In the genomic region with DNA sequence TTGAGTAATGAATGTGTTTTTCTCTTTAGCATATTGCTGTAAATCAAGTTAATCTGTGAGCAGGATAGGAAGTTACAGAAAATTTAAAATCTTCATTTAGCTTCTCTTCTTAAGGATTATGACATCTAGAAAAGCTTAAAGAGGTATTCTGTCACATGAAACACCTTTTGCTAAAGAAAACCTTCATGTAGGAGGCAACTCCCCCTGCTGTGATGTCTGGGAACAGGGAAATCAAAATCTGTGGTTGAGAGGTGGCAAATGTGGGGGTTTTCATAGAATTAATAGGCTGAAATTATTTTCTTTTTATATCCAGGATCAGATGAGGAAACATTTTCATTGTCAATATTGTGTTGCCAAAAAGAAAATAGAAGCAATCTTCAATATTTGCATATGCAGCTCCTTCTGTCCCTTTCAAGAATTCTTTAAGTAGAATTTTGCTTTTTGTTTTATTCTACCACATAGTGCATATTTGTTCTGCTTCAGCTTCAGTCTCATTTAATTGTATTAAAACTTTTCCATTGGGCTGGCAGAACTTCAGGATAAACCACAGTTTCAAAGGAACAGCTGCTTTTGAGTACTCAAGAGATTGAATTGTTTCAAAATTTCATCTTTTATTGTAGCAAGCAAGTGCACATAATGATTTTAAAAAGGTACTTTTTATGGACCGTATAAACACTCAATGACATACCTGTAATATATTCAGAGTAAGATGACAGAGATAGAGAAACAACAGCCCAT, we compare ENCODE assay signal across 9 cellular contexts.
DNase-seq lines count a peak whose midpoint lies in the region; ATAC-seq, FAIRE-seq and TF ChIP-seq lines count a peak whose summit lies in the region.
"Had no signal": no experiment of that assay in that cellular context is flagged by ENCODE, and none has a peak within 500 bp of the region (broad histone marks: within the 10 kb centered on the region; RNA-seq: fewer than 3 reads in every experiment).

No MANE protein-coding gene starts in this region.

- peak overlapping the region; percentile 3 for H3K27ac Mint-ChIP-seq in CD4-positive, alpha-beta T cell

- intact Hi-C loops in CD4-positive, alpha-beta T cell (cut with DNase I, micrococcal nuclease): loop anchor here (1.0 to 5.0 kb wide), 6 partner anchors 80 to 478 kb away; no protein-coding TSS in a partner anchor
- intact Hi-C loops in HepG2 (cut with micrococcal nuclease; ENCODE audit: unreplicated experiment) (loop anchor here (1.0 to 5.0 kb wide), 5 partner anchors 126 to 478 kb away; no protein-coding TSS in a partner anchor), thyroid gland (cut with DNase I) (no loop called here)

- BruUV-seq in HepG2 (replicated peaks; lab: Mats Ljungman, UMichigan): no TSS peak

- H3K36me3 ChIP-seq in bronchial epithelial cell (ENCODE audit: control insufficient read depth, insufficient read depth, low read length) (no peaks in the 10 kb centered on the region), HepG2 (replicated peaks in 1 of 2; ENCODE audit: control insufficient read depth in 1 of 2, insufficient read depth in 2 of 2, low read length in 2 of 2) (no peaks in the 10 kb centered on the region), thyroid gland (no peaks in the 10 kb centered on the region)
- H3K36me3 ChIP-seq: right atrium auricular region had no signal

- no peak overlapping the region for H2AFZ ChIP-seq in HepG2 (ENCODE audit: low read length)

- TF ChIP-seq RAD21 in HepG2 (CRISPR knock-in tag; IDR thresholded peaks at IDR 0.05): no peak

- peak; percentile 63 for TF ChIP-seq CTCF in CD4-positive, alpha-beta T cell (IDR thresholded peaks at IDR 0.05)
- TF ChIP-seq CTCF in bronchial epithelial cell (IDR thresholded peaks at IDR 0.05; ENCODE audit: insufficient read depth, low read length, severe bottlenecking) (peak; percentile 31), HepG2 (CRISPR knock-in tag; IDR thresholded peaks at IDR 0.05) (peak; percentile 38; the same call in 1 of the 2 replicates), thyroid gland (IDR thresholded peaks at IDR 0.05) (no peak)

- no peaks in the 10 kb centered on the region for H3K27me3 ChIP-seq in CD4-positive, alpha-beta T cell (ENCODE audit: control insufficient read depth, insufficient read depth, low read length)
- H3K27me3 ChIP-seq in bronchial epithelial cell (ENCODE audit: control insufficient read depth, insufficient read depth, low read length) (no peaks in the 10 kb centered on the region), HepG2 (ENCODE audit: control insufficient read depth in 1 of 2, insufficient read depth in 2 of 2, low read length in 2 of 2) (no peaks in the 10 kb centered on the region), thyroid gland (no peaks in the 10 kb centered on the region)
- H3K27me3 ChIP-seq: right atrium auricular region had no signal

- in situ Hi-C loops in HepG2 (cut with HindIII; ENCODE audit: extremely low pct_ligation_motif_present, low pct_unique_long_range_greater_than_20kb): no loop called here

- no peaks in the 10 kb centered on the region for H3K9me3 ChIP-seq in CD4-positive, alpha-beta T cell (ENCODE audit: control insufficient read depth, low read length)
- H3K9me3 ChIP-seq in HepG2 (ENCODE audit: low read length): no peaks in the 10 kb centered on the region
- H3K9me3 ChIP-seq in thyroid gland: no peaks in the 10 kb centered on the region
- H3K9me3 ChIP-seq: right atrium auricular region had no signal

- FAIRE-seq in bronchial epithelial cell (lab: Jason Lieb, UNC): no peak
- FAIRE-seq in HepG2 (lab: Jason Lieb, UNC): no peak

- peaks cover 53% of the 10 kb centered on the region for H3K4me1 Mint-ChIP-seq in CD4-positive, alpha-beta T cell (ENCODE audit: low read depth)

- H3K36me3 Mint-ChIP-seq in CD4-positive, alpha-beta T cell (ENCODE audit: low read depth): no peaks in the 10 kb centered on the region

- 43% methylated on average over 1 of the region's 1 CpG for WGBS in HepG2 (ENCODE audit: low lambda C conversion rate)
- 51% methylated on average over 1 of the region's 1 CpG for WGBS in thyroid gland, 2 donors

- no peaks in the 10 kb centered on the region for H3K27me3 Mint-ChIP-seq in CD4-positive, alpha-beta T cell

- no peak overlapping the region for H3K4me3 Mint-ChIP-seq in CD4-positive, alpha-beta T cell

- no peaks in the 10 kb centered on the region for H3K9me3 Mint-ChIP-seq in CD4-positive, alpha-beta T cell

- POLR2A ChIA-PET in CD4-positive, alpha-beta T cell (lab: Charles Lee): interaction anchor here (0.7 to 1.8 kb wide), 7 partner anchors 69 to 386 kb away, joined by 3 to 15 read pairs (median 7); partner anchors contain the start of gene RAP2B
- POLR2A ChIA-PET in HepG2 (lab: Yijun Ruan, JAX): no interaction called here

- H3K4me3 ChIP-seq in bronchial epithelial cell (ENCODE audit: low read depth, low read length) (no peak overlapping the region), HepG2 (replicated peaks in 1 of 3; ENCODE audit: insufficient read depth in 1 of 3, low read depth in 2 of 3, low read length in 3 of 3) (no peak overlapping the region), thyroid gland (replicated peaks in 1 of 3) (no peak overlapping the region)
- H3K4me3 ChIP-seq: right atrium auricular region had no signal

- no peak for ATAC-seq in CD4-positive, alpha-beta T cell (ENCODE audit: poor library complexity)
- ATAC-seq in HepG2: no peak
- no peak for ATAC-seq in HG02981 (IDR thresholded peaks at IDR 0.05; ENCODE audit: unreplicated experiment)

- no peak for TF ChIP-seq EP300 in HepG2 (IDR thresholded peaks at IDR 0.05; ENCODE audit: low read depth in 2 of 2, low read length in 2 of 2)
- no peak for TF ChIP-seq EP300 in HepG2 (CRISPR knock-in tag; IDR thresholded peaks at IDR 0.05; ENCODE audit: borderline replicate concordance)

- H3K4me1 ChIP-seq in HepG2 (ENCODE audit: insufficient read depth, low read length) (no peaks in the 10 kb centered on the region), thyroid gland (peaks cover 0 to 1% of the 10 kb centered on the region in 2 donors)

- peak in 3 of 10 experiments; percentile 7 to 11 (median 8) for DNase-seq in CD4-positive, alpha-beta T cell
- DNase-seq in LHCN-M2 (ENCODE audit: low read depth) (peak; percentile 51), bronchial epithelial cell (ENCODE audit: low read depth) (peak; percentile 61), HepG2 (ENCODE audit: low spot score) (no peak), thyroid gland (no peak), islet precursor cell (no peak)
- no peak for DNase-seq in activated effector memory CD4-positive, alpha-beta T cell treated with anti-CD3 and anti-CD28 coated beads, Interleukin-2, amount 50 U/mL, for 16 hours

- H4K20me1 ChIP-seq in HepG2 (ENCODE audit: insufficient read depth, low read length): no peaks in the 10 kb centered on the region

- no peak overlapping the region for H3K4me2 ChIP-seq in HepG2 (ENCODE audit: low read depth, low read length)

- no peak overlapping the region for H3K27ac ChIP-seq in CD4-positive, alpha-beta T cell (ENCODE audit: low read depth, low read length)
- H3K27ac ChIP-seq in HepG2 (ENCODE audit: extremely low read length, insufficient read depth, low read length) (no peak overlapping the region), thyroid gland (no peak overlapping the region)
- H3K27ac ChIP-seq: right atrium auricular region had no signal

- no peaks in the 10 kb centered on the region for H3K79me2 ChIP-seq in HepG2 (ENCODE audit: insufficient read depth, low read length)

- TF ChIP-seq POLR2A in HepG2 (IDR thresholded peaks at IDR 0.05; ENCODE audit: insufficient read depth in 1 of 2, low read depth in 2 of 2, low read length in 2 of 2): no peak
- no peak for TF ChIP-seq POLR2A in thyroid gland (IDR thresholded peaks at IDR 0.05)

- no peak overlapping the region for H3K9ac ChIP-seq in HepG2 (ENCODE audit: insufficient read depth, low read depth, low read length)

- CTCF ChIA-PET in CD4-positive, alpha-beta T cell (lab: Charles Lee): interaction anchor here (0.6 to 1.8 kb wide), 19 partner anchors 10 to 478 kb away, joined by 3 to 23 read pairs (median 4); no protein-coding TSS in a partner anchor
- CTCF ChIA-PET in HepG2 (lab: Yijun Ruan, JAX; ENCODE audit: low intra/inter-chr PET ratio, low total read pairs): interaction anchor here (1.9 kb wide), 1 partner anchor 247 kb away, joined by 8 read pairs; no protein-coding TSS in a partner anchor

TF ChIP-seq in HepG2, 621 proteins besides CTCF, POLR2A, EP300 and RAD21:
- TF ChIP-seq KAT7 (CRISPR knock-in tag; IDR thresholded peaks at IDR 0.05; ENCODE audit: borderline replicate concordance): no peak
- TF ChIP-seq STAG1 (CRISPR knock-in tag; IDR thresholded peaks at IDR 0.05): peak; percentile 57

Comparison
In these comparisons a context has a peak if more than half of its experiments do, and no peak if none do; other contexts are left out.
1. DNase-seq: peak in LHCN-M2 (single experiment) and bronchial epithelial cell (single experiment); none in HepG2 (single experiment), thyroid gland (0 of 2), activated effector memory CD4-positive, alpha-beta T cell treated with anti-CD3 and anti-CD28 coated beads, Interleukin-2, amount 50 U/mL, for 16 hours (single experiment) and islet precursor cell (single experiment).
2. CTCF ChIP-seq: peak in CD4-positive, alpha-beta T cell (single experiment), bronchial epithelial cell (single experiment) and HepG2 (single experiment); none in thyroid gland (0 of 6).